3 cellular contexts compared by ENCODE assay signal in genomic region chr16:1613240-1613639, GRCh38.
TF ChIP-seq lines count a peak whose summit lies in the region.

No MANE protein-coding gene starts in this region.

TF ChIP-seq in SK-N-SH, 30 proteins besides CTCF, POLR2A, EP300 and RAD21 (continued from another document):
- no peak for TF ChIP-seq YY1 (IDR thresholded peaks at IDR 0.05; ENCODE audit: low read depth)
- no peak for TF ChIP-seq NRF1 (IDR thresholded peaks at IDR 0.05; ENCODE audit: low read depth, low read length)
- no peak for TF ChIP-seq IRF3 (IDR thresholded peaks at IDR 0.05; ENCODE audit: low read depth, low read length)
- TF ChIP-seq JUND (IDR thresholded peaks at IDR 0.05): no peak
- TF ChIP-seq TCF12 (IDR thresholded peaks at IDR 0.05): no peak
- TF ChIP-seq FOXM1 (IDR thresholded peaks at IDR 0.05; ENCODE audit: low read depth): no peak

TF ChIP-seq in SK-N-SH treated with all-trans-retinoic acid at 6 μM for 48 hours, 23 proteins besides CTCF, POLR2A, EP300 and RAD21:
- TF ChIP-seq, protein P1, sequence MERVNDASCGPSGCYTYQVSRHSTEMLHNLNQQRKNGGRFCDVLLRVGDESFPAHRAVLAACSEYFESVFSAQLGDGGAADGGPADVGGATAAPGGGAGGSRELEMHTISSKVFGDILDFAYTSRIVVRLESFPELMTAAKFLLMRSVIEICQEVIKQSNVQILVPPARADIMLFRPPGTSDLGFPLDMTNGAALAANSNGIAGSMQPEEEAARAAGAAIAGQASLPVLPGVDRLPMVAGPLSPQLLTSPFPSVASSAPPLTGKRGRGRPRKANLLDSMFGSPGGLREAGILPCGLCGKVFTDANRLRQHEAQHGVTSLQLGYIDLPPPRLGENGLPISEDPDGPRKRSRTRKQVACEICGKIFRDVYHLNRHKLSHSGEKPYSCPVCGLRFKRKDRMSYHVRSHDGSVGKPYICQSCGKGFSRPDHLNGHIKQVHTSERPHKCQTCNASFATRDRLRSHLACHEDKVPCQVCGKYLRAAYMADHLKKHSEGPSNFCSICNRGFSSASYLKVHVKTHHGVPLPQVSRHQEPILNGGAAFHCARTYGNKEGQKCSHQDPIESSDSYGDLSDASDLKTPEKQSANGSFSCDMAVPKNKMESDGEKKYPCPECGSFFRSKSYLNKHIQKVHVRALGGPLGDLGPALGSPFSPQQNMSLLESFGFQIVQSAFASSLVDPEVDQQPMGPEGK (CRISPR knock-in tag; IDR thresholded peaks at IDR 0.05; ENCODE audit: borderline replicate concordance): no peak
- TF ChIP-seq, protein P2, sequence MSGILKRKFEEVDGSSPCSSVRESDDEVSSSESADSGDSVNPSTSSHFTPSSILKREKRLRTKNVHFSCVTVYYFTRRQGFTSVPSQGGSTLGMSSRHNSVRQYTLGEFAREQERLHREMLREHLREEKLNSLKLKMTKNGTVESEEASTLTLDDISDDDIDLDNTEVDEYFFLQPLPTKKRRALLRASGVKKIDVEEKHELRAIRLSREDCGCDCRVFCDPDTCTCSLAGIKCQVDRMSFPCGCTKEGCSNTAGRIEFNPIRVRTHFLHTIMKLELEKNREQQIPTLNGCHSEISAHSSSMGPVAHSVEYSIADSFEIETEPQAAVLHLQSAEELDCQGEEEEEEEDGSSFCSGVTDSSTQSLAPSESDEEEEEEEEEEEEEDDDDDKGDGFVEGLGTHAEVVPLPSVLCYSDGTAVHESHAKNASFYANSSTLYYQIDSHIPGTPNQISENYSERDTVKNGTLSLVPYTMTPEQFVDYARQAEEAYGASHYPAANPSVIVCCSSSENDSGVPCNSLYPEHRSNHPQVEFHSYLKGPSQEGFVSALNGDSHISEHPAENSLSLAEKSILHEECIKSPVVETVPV (CRISPR knock-in tag; IDR thresholded peaks at IDR 0.05): no peak
- TF ChIP-seq TSHZ2 (CRISPR knock-in tag; IDR thresholded peaks at IDR 0.05): no peak
- TF ChIP-seq GLIS3 (CRISPR knock-in tag; IDR thresholded peaks at IDR 0.05): no peak
- no peak for TF ChIP-seq ZFP3 (CRISPR knock-in tag; IDR thresholded peaks at IDR 0.05)
- no peak for TF ChIP-seq CSDC2 (CRISPR knock-in tag; IDR thresholded peaks at IDR 0.05)
- no peak for TF ChIP-seq RARB (CRISPR knock-in tag; IDR thresholded peaks at IDR 0.05)
- TF ChIP-seq ZNF70 (CRISPR knock-in tag; IDR thresholded peaks at IDR 0.05): no peak
- TF ChIP-seq SNAI2 (CRISPR knock-in tag; IDR thresholded peaks at IDR 0.05): no peak
- TF ChIP-seq ZFP30 (CRISPR knock-in tag; IDR thresholded peaks at IDR 0.05): no peak
- TF ChIP-seq ZC3H10 (CRISPR knock-in tag; IDR thresholded peaks at IDR 0.05): no peak
- TF ChIP-seq PPARA (CRISPR knock-in tag; IDR thresholded peaks at IDR 0.05; ENCODE audit: borderline replicate concordance): no peak
- no peak for TF ChIP-seq ARNTL (CRISPR knock-in tag; IDR thresholded peaks at IDR 0.05; ENCODE audit: borderline replicate concordance, low read depth)

TF ChIP-seq in H1, 55 proteins besides CTCF, POLR2A, EP300 and RAD21 (continued from another document):
- TF ChIP-seq ASH2L (IDR thresholded peaks at IDR 0.05; ENCODE audit: low read length) (no peak), SUZ12 (IDR thresholded peaks at IDR 0.05; ENCODE audit: low read length) (peak; percentile 31; the same call in 1 of the 2 replicates), KDM5A (IDR thresholded peaks at IDR 0.05; ENCODE audit: low read length) (no peak), SAP30 (IDR thresholded peaks at IDR 0.05; ENCODE audit: insufficient read depth, insufficient replicate concordance, low read length) (peak; percentile 20)
